ENCODE assay signal across 15 cellular contexts in the genomic region with DNA sequence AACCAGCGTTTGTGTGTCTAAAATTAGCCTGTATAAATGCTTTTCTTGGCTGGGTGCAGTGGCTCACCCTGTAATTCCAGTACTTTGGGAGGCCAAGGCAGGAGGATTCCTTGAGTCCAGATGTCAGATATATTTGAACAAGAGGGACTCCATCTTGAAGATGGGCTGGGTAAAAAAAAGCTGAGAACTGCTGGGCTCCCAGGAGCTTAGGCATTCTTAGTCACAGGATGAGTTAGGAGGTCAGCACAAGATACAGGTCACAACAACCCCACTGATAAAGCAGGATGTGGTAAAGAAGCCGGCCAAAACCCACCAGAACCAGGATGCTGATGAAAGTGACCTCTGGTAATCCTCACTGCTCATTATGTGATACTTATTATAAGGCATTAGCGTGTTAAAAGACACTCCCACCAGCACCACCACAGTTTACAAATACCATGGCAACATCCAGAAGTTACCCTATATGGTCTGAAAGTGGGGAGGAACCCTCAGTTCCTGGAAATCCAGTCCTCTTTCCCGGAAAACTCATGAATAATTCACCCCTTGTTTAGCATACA. TPM values are rescaled to one million over a fixed set of nuclear protein-coding genes. Genes with fewer than 3 reads are reported as not detected.
DNase-seq lines count a peak whose midpoint lies in the region; ATAC-seq and TF ChIP-seq lines count a peak whose summit lies in the region.
"Had no signal": no experiment of that assay in that cellular context is flagged by ENCODE, and none has a peak within 500 bp of the region (broad histone marks: within the 10 kb centered on the region; RNA-seq: fewer than 3 reads in every experiment).

No MANE protein-coding gene starts in this region.

- no peak overlapping the region for H2BK5ac ChIP-seq in mesenchymal stem cell (ENCODE audit: low read depth, low read length, poor library complexity, severe bottlenecking)

- no peaks in the 10 kb centered on the region for H3K79me1 ChIP-seq in mesenchymal stem cell (replicated peaks; ENCODE audit: low read length, poor library complexity, severe bottlenecking)

- no peaks in the 10 kb centered on the region for H3K27me3 ChIP-seq in BLaER1 treated with 17β-estradiol and CSF1 and Interleukin-3, amounts not matched to agents 10 nM and 100 nM
- peaks cover 0 to 8% of the 10 kb centered on the region in 2 experiments for H3K27me3 ChIP-seq in mesenchymal stem cell (ENCODE audit: control insufficient read depth in 1 of 2, insufficient read depth in 1 of 2, low read length in 2 of 2)
- H3K27me3 ChIP-seq in CD8-positive, alpha-beta T cell (ENCODE audit: insufficient read depth, low read length) = no peaks in the 10 kb centered on the region

- peaks cover 34 to 44% (median 39%) of the 10 kb centered on the region in 11 experiments for H3K9me3 ChIP-seq in BLaER1 treated with 17β-estradiol and CSF1 and Interleukin-3, amounts not matched to agents 10 nM and 100 nM (replicated peaks in 1 of 11)
- H3K9me3 ChIP-seq in mesenchymal stem cell (ENCODE audit: control insufficient read depth, low read length) = no peaks in the 10 kb centered on the region
- no peaks in the 10 kb centered on the region for H3K9me3 ChIP-seq in CD8-positive, alpha-beta T cell (ENCODE audit: low read length)

- in situ Hi-C loops in astrocyte of the spinal cord (cut with HindIII; ENCODE audit: low sequenced_read_pairs) = no loop called here

- no peaks in the 10 kb centered on the region for H4K20me1 ChIP-seq in BLaER1 treated with 17β-estradiol and CSF1 and Interleukin-3, amounts not matched to agents 10 nM and 100 nM

- no peak overlapping the region for H2AK5ac ChIP-seq in mesenchymal stem cell (ENCODE audit: low read length, severe bottlenecking)

- H4K91ac ChIP-seq in mesenchymal stem cell (ENCODE audit: low read length) = no peak overlapping the region

- POLR2A ChIA-PET in CD8-positive, alpha-beta T cell (lab: Charles Lee) = no interaction called here

- TF ChIP-seq CTCF in astrocyte of the spinal cord (IDR thresholded peaks at IDR 0.05; ENCODE audit: low read depth, low read length) = no peak
- no peak for TF ChIP-seq CTCF in CD8-positive, alpha-beta T cell (IDR thresholded peaks at IDR 0.05)

- H3K9ac ChIP-seq in BLaER1 treated with 17β-estradiol and CSF1 and Interleukin-3, amounts not matched to agents 10 nM and 100 nM = no peak overlapping the region
- H3K9ac ChIP-seq in mesenchymal stem cell (ENCODE audit: low read length) = no peak overlapping the region

- no peak overlapping the region for H3K23ac ChIP-seq in mesenchymal stem cell (ENCODE audit: low read length in 2 of 2)

- H3K36me3 ChIP-seq in BLaER1 treated with 17β-estradiol and CSF1 and Interleukin-3, amounts not matched to agents 10 nM and 100 nM = peaks cover 0 to 13% (median 0%) of the 10 kb centered on the region in 11 experiments; a peak in 1 of 22 replicates
- H3K36me3 ChIP-seq in mesenchymal stem cell (ENCODE audit: control insufficient read depth in 1 of 2, insufficient read depth in 2 of 2, low read depth in 1 of 2, low read length in 2 of 2) = no peaks in the 10 kb centered on the region
- H3K36me3 ChIP-seq in CD8-positive, alpha-beta T cell (ENCODE audit: insufficient read depth, low read length) = no peaks in the 10 kb centered on the region

- ATAC-seq in CD8-positive, alpha-beta T cell = no peak
- no peak for ATAC-seq in GM19397 (IDR thresholded peaks at IDR 0.05; ENCODE audit: unreplicated experiment)
- ATAC-seq: activated T-cell treated with anti-CD3 and anti-CD28 coated beads, Interleukin-2, amount 50 U/mL, for 4 hours had no signal

- no peak overlapping the region for H3K27ac Mint-ChIP-seq in CD8-positive, alpha-beta T cell
- no peak overlapping the region for H3K27ac Mint-ChIP-seq in T-helper 2 cell treated with Interferon-gamma antibody and Interleukin-4, amounts not matched to agents 5 μg/mL and 100 μg/mL, for 36 hours

- H3K4me2 ChIP-seq in BLaER1 treated with 17β-estradiol and CSF1 and Interleukin-3, amounts not matched to agents 10 nM and 100 nM = peak overlapping the region in 10 of 11 experiments; percentile 14 to 44 (median 35); a peak in 15 of 22 replicates
- no peak overlapping the region for H3K4me2 ChIP-seq in mesenchymal stem cell (ENCODE audit: low read length, poor library complexity, severe bottlenecking)

- H2BK120ac ChIP-seq in mesenchymal stem cell (ENCODE audit: low read depth, low read length) = no peak overlapping the region

- intact Hi-C loops in CD8-positive, alpha-beta T cell (cut with DNase I, micrococcal nuclease) = loop anchor here in 1 of 2 experiments (5.0 kb wide), 1 partner anchor 256 kb away; no protein-coding TSS in a partner anchor

- H3K27me3 Mint-ChIP-seq in CD8-positive, alpha-beta T cell (ENCODE audit: low read depth) = peaks cover 32% of the 10 kb centered on the region
- H3K27me3 Mint-ChIP-seq in T-helper 2 cell treated with Interferon-gamma antibody and Interleukin-4, amounts not matched to agents 5 μg/mL and 100 μg/mL, for 36 hours (ENCODE audit: low read depth) = peaks cover 2% of the 10 kb centered on the region

- no peak overlapping the region for H2BK15ac ChIP-seq in mesenchymal stem cell (ENCODE audit: low read depth, poor library complexity, severe bottlenecking)

- no peak overlapping the region for H4K8ac ChIP-seq in mesenchymal stem cell (ENCODE audit: low read length)

- peaks cover 16 to 32% (median 18%) of the 10 kb centered on the region in 10 experiments; a peak in 19 of 20 replicates for H3K4me1 ChIP-seq in BLaER1 treated with 17β-estradiol and CSF1 and Interleukin-3, amounts not matched to agents 10 nM and 100 nM
- no peaks in the 10 kb centered on the region for H3K4me1 ChIP-seq in mesenchymal stem cell (ENCODE audit: control insufficient read depth, insufficient read depth, low read depth, low read length)
- no peaks in the 10 kb centered on the region for H3K4me1 ChIP-seq in CD8-positive, alpha-beta T cell (ENCODE audit: insufficient read depth, low read length)

- no peak overlapping the region for H3K4me3 Mint-ChIP-seq in CD8-positive, alpha-beta T cell
- H3K4me3 Mint-ChIP-seq in T-helper 2 cell treated with Interferon-gamma antibody and Interleukin-4, amounts not matched to agents 5 μg/mL and 100 μg/mL, for 36 hours = no peak overlapping the region
- H3K4me3 Mint-ChIP-seq: activated T-cell treated with anti-CD3 and anti-CD28 coated beads, Interleukin-2, amount 50 U/mL, for 4 hours had no signal

- peak; percentile 0 for DNase-seq in HT-29 (ENCODE audit: low spot score)
- DNase-seq in astrocyte of the spinal cord (ENCODE audit: low read depth, low spot score) = peak; percentile 4
- DNase-seq in mesenchymal stem cell = peak; percentile 71
- DNase-seq in NCI-H748 (lab: John Stamatoyannopoulos, UW; ENCODE audit: unreplicated experiment) = no peak
- no peak for DNase-seq in CD8-positive, alpha-beta T cell
- no peak for DNase-seq in T-helper 2 cell treated with Interferon-gamma antibody and Interleukin-4, amounts not matched to agents 5 μg/mL and 100 μg/mL, for 36 hours (ENCODE audit: low spot score)
- DNase-seq: activated T-cell treated with anti-CD3 and anti-CD28 coated beads, Interleukin-2, amount 50 U/mL, for 4 hours; DMS153; MM.1S; NCI-H2107; NCI-H774; Right ventricle myocardium superior; T-helper 9 cell had no signal

- no peak overlapping the region for H2AFZ ChIP-seq in mesenchymal stem cell (ENCODE audit: low read depth, low read length)

- CTCF ChIA-PET in CD8-positive, alpha-beta T cell (lab: Charles Lee) = interaction anchor here (1.0 kb wide), 1 partner anchor 22 kb away, joined by 3 read pairs; no protein-coding TSS in a partner anchor

- WGBS in mesenchymal stem cell = 65% methylated on average over 4 of the region's 4 CpGs

- no peak overlapping the region for H3K14ac ChIP-seq in mesenchymal stem cell (ENCODE audit: low read length in 2 of 2)

- no peak overlapping the region for H3K4me3 ChIP-seq in BLaER1 treated with 17β-estradiol and CSF1 and Interleukin-3, amounts not matched to agents 10 nM and 100 nM
- no peak overlapping the region for H3K4me3 ChIP-seq in astrocyte of the spinal cord (ENCODE audit: low read depth, low read length)
- no peak overlapping the region for H3K4me3 ChIP-seq in mesenchymal stem cell (ENCODE audit: insufficient read depth in 1 of 2, low read depth in 1 of 2, low read length in 2 of 2)
- H3K4me3 ChIP-seq in CD8-positive, alpha-beta T cell (ENCODE audit: low read depth, low read length) = no peak overlapping the region

- H3K4me1 Mint-ChIP-seq in CD8-positive, alpha-beta T cell (ENCODE audit: low read depth) = peaks cover 2% of the 10 kb centered on the region
- peaks cover 3% of the 10 kb centered on the region for H3K4me1 Mint-ChIP-seq in T-helper 2 cell treated with Interferon-gamma antibody and Interleukin-4, amounts not matched to agents 5 μg/mL and 100 μg/mL, for 36 hours (ENCODE audit: low read depth)

- H3K27ac ChIP-seq in BLaER1 treated with 17β-estradiol and CSF1 and Interleukin-3, amounts not matched to agents 10 nM and 100 nM = peak overlapping the region in 3 of 11 experiments; percentile 27 to 49 (median 27); a peak in 6 of 22 replicates
- no peak overlapping the region for H3K27ac ChIP-seq in mesenchymal stem cell (ENCODE audit: low read length, poor library complexity, severe bottlenecking)
- H3K27ac ChIP-seq in CD8-positive, alpha-beta T cell (ENCODE audit: low read depth, low read length) = no peak overlapping the region

- no peak overlapping the region for H3K4ac ChIP-seq in mesenchymal stem cell (ENCODE audit: low read depth in 1 of 2, low read length in 2 of 2)

- no peaks in the 10 kb centered on the region for H3K9me3 Mint-ChIP-seq in CD8-positive, alpha-beta T cell
- H3K9me3 Mint-ChIP-seq in T-helper 2 cell treated with Interferon-gamma antibody and Interleukin-4, amounts not matched to agents 5 μg/mL and 100 μg/mL, for 36 hours = peaks cover 11% of the 10 kb centered on the region
- H3K9me3 Mint-ChIP-seq: activated T-cell treated with anti-CD3 and anti-CD28 coated beads, Interleukin-2, amount 50 U/mL, for 4 hours had no signal

- H3K36me3 Mint-ChIP-seq in CD8-positive, alpha-beta T cell = no peaks in the 10 kb centered on the region
- H3K36me3 Mint-ChIP-seq in T-helper 2 cell treated with Interferon-gamma antibody and Interleukin-4, amounts not matched to agents 5 μg/mL and 100 μg/mL, for 36 hours (ENCODE audit: low read depth) = no peaks in the 10 kb centered on the region

- H2BK12ac ChIP-seq in mesenchymal stem cell (ENCODE audit: low read length in 2 of 2) = no peak overlapping the region

- no peak overlapping the region for H3K18ac ChIP-seq in mesenchymal stem cell (ENCODE audit: low read depth in 1 of 2, low read length in 2 of 2)

RNA-seq across cellular contexts. Expression of a gene that starts 36.2 kb away (rescaled TPM):
- total RNA-seq in HT-29 (2014; rRNA removed; shearing (Covaris generic)) = 34.3 and 37.7 TPM in 2 replicates
- 12.9 TPM for polyA plus RNA-seq in mesenchymal stem cell (2013, experiment 1 of 2)
- 12.9 TPM for polyA plus RNA-seq in mesenchymal stem cell (2013, experiment 2 of 2)
- 10 to 100 TPM; 43.4 to 47.2 TPM for total RNA-seq in CD8-positive, alpha-beta T cell

RNA-seq across cellular contexts. Expression of a gene that starts 48.1 kb away (rescaled TPM):
- 0.70 and 0.71 TPM in 2 replicates for total RNA-seq in HT-29 (2014; rRNA removed; shearing (Covaris generic))
- 0.03 TPM for polyA plus RNA-seq in mesenchymal stem cell (2013, experiment 1 of 2)
- polyA plus RNA-seq in mesenchymal stem cell (2013, experiment 2 of 2) = 0.03 TPM
- total RNA-seq in CD8-positive, alpha-beta T cell = 1 to 10 TPM; 3.7 to 4.1 TPM

Comparison
In these comparisons a context has a peak if more than half of its experiments do, and no peak if none do; other contexts are left out.
1. DNase-seq: peak in HT-29 (single experiment), astrocyte of the spinal cord (single experiment) and mesenchymal stem cell (single experiment); none in NCI-H748 (single experiment), CD8-positive, alpha-beta T cell (0 of 7) and T-helper 2 cell treated with Interferon-gamma antibody and Interleukin-4, amounts not matched to agents 5 μg/mL and 100 μg/mL, for 36 hours (single experiment).